Comparison of ENCODE assay signal across 1 cellular context in the genomic region with DNA sequence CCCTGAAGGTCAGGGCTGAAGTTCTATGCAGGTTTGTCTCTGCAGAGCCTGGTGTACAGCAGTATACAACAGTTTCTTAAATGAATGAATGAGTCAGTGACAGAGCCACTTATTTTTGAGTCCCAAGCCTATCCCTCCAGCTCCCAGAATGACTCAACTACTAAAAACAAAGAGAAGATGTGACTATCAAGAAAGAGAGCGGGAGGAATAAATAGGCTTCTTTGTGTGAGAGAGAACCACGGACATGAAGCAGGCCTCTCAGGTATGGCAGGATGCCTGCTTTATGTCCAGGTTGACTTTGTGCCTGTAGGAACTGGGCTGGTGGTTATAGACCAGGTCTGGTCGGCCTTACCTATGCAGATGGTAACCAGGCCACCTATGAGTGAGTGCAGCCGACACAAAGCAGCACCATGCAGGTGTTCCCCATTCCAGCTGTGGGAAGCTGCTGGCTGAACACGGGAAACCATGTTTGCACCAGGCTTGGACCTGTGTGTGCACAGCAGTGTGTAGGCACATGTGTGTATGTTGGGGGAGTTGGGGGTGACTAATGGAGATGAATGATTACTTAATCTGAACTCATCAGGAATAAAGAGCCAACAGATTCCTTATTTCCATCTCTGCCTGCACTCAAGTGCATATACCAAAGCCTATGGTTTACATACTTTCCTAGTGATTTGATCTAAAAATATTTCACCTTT.
TF ChIP-seq lines count a peak whose summit lies in the region.

No MANE protein-coding gene starts in this region.

TF ChIP-seq in H1, 55 proteins besides CTCF, POLR2A, EP300 and RAD21 (continued from another document):
- TF ChIP-seq EGR1 (IDR thresholded peaks at IDR 0.05; ENCODE audit: borderline replicate concordance, low read depth, low read length) (no peak), SP1 (IDR thresholded peaks at IDR 0.05; ENCODE audit: low read depth, low read length) (no peak), SP2 (IDR thresholded peaks at IDR 0.05; ENCODE audit: low read length) (no peak), PHF8 (conservative IDR thresholded peaks at IDR 0.05; ENCODE audit: low read depth, low read length) (no peak), RFX5 (IDR thresholded peaks at IDR 0.05; ENCODE audit: borderline replicate concordance, low read depth, low read length) (no peak), KDM5A (IDR thresholded peaks at IDR 0.05; ENCODE audit: low read length) (no peak), TCF12 (IDR thresholded peaks at IDR 0.05; ENCODE audit: low read depth, low read length) (no peak), FOSL1 (IDR thresholded peaks at IDR 0.05; ENCODE audit: insufficient read depth, low read depth, low read length) (no peak)
TF ChIP-seq in H1: peak in this region for 0.
